ENCODE assay signal across 23 cellular contexts in genomic region chr10:13078912-13079775, GRCh38.
"Had no signal": no experiment of that assay in that cellular context is flagged by ENCODE, and none has a peak within 500 bp of the region (broad histone marks: within the 10 kb centered on the region; RNA-seq: fewer than 3 reads in every experiment).

No MANE protein-coding gene starts in this region.

- H3K27me3 ChIP-seq: adrenal gland, esophagus squamous epithelium, sigmoid colon, tibial nerve had no signal

- H3K4me1 ChIP-seq: adrenal gland, sigmoid colon, tibial nerve had no signal

- H3K27ac Mint-ChIP-seq: activated CD4-positive, alpha-beta T cell treated with anti-CD3 and anti-CD28 coated beads, Interleukin-2, amount 10 ng/mL, durations not matched to agents 7 days and 5 days; dendritic cell treated with granulocyte-macrophage colony-stimulating factor and Interleukin-4, amounts not matched to agents 40 ng/mL and 50 ng/mL, for 4 days; natural killer cell had no signal

- H3K4me3 Mint-ChIP-seq: activated CD4-positive, alpha-beta T cell treated with anti-CD3 and anti-CD28 coated beads, Interleukin-2, amount 10 ng/mL, durations not matched to agents 7 days and 5 days; activated naive CD4-positive, alpha-beta T cell treated with anti-CD3 and anti-CD28 coated beads, Interleukin-2, amount 50 U/mL, for 24 hours; dendritic cell treated with granulocyte-macrophage colony-stimulating factor and Interleukin-4, amounts not matched to agents 40 ng/mL and 50 ng/mL, for 4 days; natural killer cell had no signal

- ATAC-seq: activated CD4-positive, CD25-positive, alpha-beta regulatory T cell treated with anti-CD3 and anti-CD28 coated beads, Interleukin-2, amount 50 U/mL, for 24 hours; left lobe of liver; natural killer cell had no signal

- H3K4me1 Mint-ChIP-seq: activated CD4-positive, alpha-beta T cell treated with anti-CD3 and anti-CD28 coated beads, Interleukin-2, amount 10 ng/mL, durations not matched to agents 7 days and 5 days; activated naive CD4-positive, alpha-beta T cell treated with anti-CD3 and anti-CD28 coated beads, Interleukin-2, amount 50 U/mL, for 24 hours had no signal

- DNase-seq: activated CD4-positive, alpha-beta T cell treated with anti-CD3 and anti-CD28 coated beads, Interleukin-2, amount 10 ng/mL, durations not matched to agents 7 days and 5 days; activated CD8-positive, alpha-beta memory T cell treated with anti-CD3 and anti-CD28 coated beads for 24 hours; activated CD8-positive, alpha-beta memory T cell treated with anti-CD3 and anti-CD28 coated beads, Interleukin-2, amount 50 U/mL, for 48 hours; activated effector memory CD4-positive, alpha-beta T cell treated with Interleukin-2 at 50 U/mL for 16 hours; activated T-cell treated with anti-CD3 and anti-CD28 coated beads, Interleukin-2, amount 50 U/mL, for 48 hours; adrenal gland; effector memory CD4-positive, alpha-beta T cell; esophagus squamous epithelium; hippocampal formation; natural killer cell; nucleus accumbens; posterior cingulate gyrus; sigmoid colon; spleen; stimulated activated naive CD4-positive, alpha-beta T cell treated with Interleukin-2 at 50 U/mL for 16 hours; substantia nigra; T1000 had no signal

- H3K36me3 ChIP-seq: adrenal gland, esophagus squamous epithelium, sigmoid colon, spleen, tibial nerve had no signal

- H3K27ac ChIP-seq: adrenal gland, esophagus squamous epithelium, sigmoid colon, spleen, tibial nerve had no signal

- H3K4me3 ChIP-seq: adrenal gland, esophagus squamous epithelium, lung, sigmoid colon, spleen, tibial nerve had no signal
